Comparison of ENCODE assay signal across 35 cellular contexts in genomic region chr6:1591926-1592325, GRCh38. TPM values are rescaled to one million over a fixed set of nuclear protein-coding genes. Genes with fewer than 3 reads are reported as not detected.
"Had no signal": no experiment of that assay in that cellular context is flagged by ENCODE, and none has a peak within 500 bp of the region (broad histone marks: within the 10 kb centered on the region; RNA-seq: fewer than 3 reads in every experiment).

No MANE protein-coding gene starts in this region.

- H3K36me3 Mint-ChIP-seq: activated CD4-positive, alpha-beta memory T cell treated with anti-CD3 and anti-CD28 coated beads for 36 hours; activated naive CD4-positive, alpha-beta T cell treated with anti-CD3 and anti-CD28 coated beads, Interleukin-2, amount 10 ng/mL, durations not matched to agents 7 days and 5 days; activated naive CD4-positive, alpha-beta T cell treated with anti-CD3 and anti-CD28 coated beads, Interleukin-2, amount 50 U/mL, for 24 hours; activated naive CD8-positive, alpha-beta T cell; activated naive CD8-positive, alpha-beta T cell treated with anti-CD3 and anti-CD28 coated beads, Interleukin-2, amount 10 ng/mL, durations not matched to agents 7 days and 5 days; brain had no signal

- H3K4me3 Mint-ChIP-seq: activated B cell treated with CpG ODN at 0.5 μM for 24 hours; activated CD4-positive, alpha-beta memory T cell treated with anti-CD3 and anti-CD28 coated beads for 36 hours; activated CD4-positive, alpha-beta T cell treated with anti-CD3 and anti-CD28 coated beads, Interleukin-2, amount 10 ng/mL, durations not matched to agents 24 days and 14 days; activated CD8-positive, alpha-beta T cell treated with anti-CD3 and anti-CD28 coated beads for 36 hours; activated naive CD4-positive, alpha-beta T cell treated with anti-CD3 and anti-CD28 coated beads, Interleukin-2, amount 10 ng/mL, durations not matched to agents 7 days and 5 days; activated naive CD4-positive, alpha-beta T cell treated with anti-CD3 and anti-CD28 coated beads, Interleukin-2, amount 50 U/mL, for 24 hours; activated naive CD8-positive, alpha-beta T cell; activated naive CD8-positive, alpha-beta T cell treated with anti-CD3 and anti-CD28 coated beads, Interleukin-2, amount 10 ng/mL, durations not matched to agents 7 days and 5 days; activated naive CD8-positive, alpha-beta T cell treated with anti-CD3 and anti-CD28 coated beads, Interleukin-2, amount 50 U/mL, for 24 hours; activated T-cell treated with anti-CD3 and anti-CD28 coated beads, Interleukin-2, amount 50 U/mL, for 4 hours; activated T-cell treated with anti-CD3 and anti-CD28 coated beads, Interleukin-2, amount 50 U/mL, for 72 hours; activated T-helper 1 cell treated with anti-CD3 and anti-CD28 coated beads, Interleukin-12 subunit alpha, Interleukin-12 subunit beta, Interleukin-2, Interleukin-4 antibody, amounts not matched to agents 30 ng/mL and 10 ng/mL and 1 ng/mL, durations not matched to agents 14 hours and 24 hours and 36 hours; activated T-helper 17 cell treated with anti-CD3 and anti-CD28 coated beads, Interleukin-2, amount 50 U/mL, for 72 hours; brain; T-helper 1 cell treated with Interleukin-12 subunit alpha and Interleukin-12 subunit beta and Interleukin-4 antibody, amounts not matched to agents 30 μg/mL and 1 μg/mL, for 36 hours; T-helper 2 cell treated with Interferon-gamma antibody and Interleukin-4, amounts not matched to agents 5 μg/mL and 100 μg/mL, for 36 hours had no signal

- H3K4me3 ChIP-seq: ascending aorta, cardiac muscle cell had no signal

- DNase-seq: activated B cell treated with CpG ODN at 0.5 μM for 24 hours; activated CD4-positive, alpha-beta memory T cell treated with anti-CD3 and anti-CD28 coated beads for 36 hours; activated CD4-positive, alpha-beta T cell treated with anti-CD3 and anti-CD28 coated beads for 4 hours; activated CD4-positive, alpha-beta T cell treated with anti-CD3 and anti-CD28 coated beads, Interleukin-2, amount 10 ng/mL, durations not matched to agents 24 days and 14 days; activated CD4-positive, alpha-beta T cell treated with anti-CD3 and anti-CD28 coated beads, Interleukin-2, amount 50 U/mL, for 1 hour; activated CD4-positive, alpha-beta T cell treated with anti-CD3 and anti-CD28 coated beads, Interleukin-2, amount 50 U/mL, for 4 hours; activated CD4-positive, CD25-positive, alpha-beta regulatory T cell treated with anti-CD3 and anti-CD28 coated beads, Interleukin-2, amount 50 U/mL, for 72 hours; activated CD8-positive, alpha-beta T cell treated with anti-CD3 and anti-CD28 coated beads for 36 hours; activated effector memory CD4-positive, alpha-beta T cell treated with Interleukin-2 at 50 U/mL for 16 hours; activated gamma-delta T cell; activated naive CD4-positive, alpha-beta T cell treated with anti-CD3 and anti-CD28 coated beads, Interleukin-2, amount 10 ng/mL, durations not matched to agents 7 days and 5 days; activated naive CD4-positive, alpha-beta T cell treated with Interleukin-2 at 50 U/mL for 16 hours; activated naive CD8-positive, alpha-beta T cell treated with anti-CD3 and anti-CD28 coated beads, Interleukin-2, amount 10 ng/mL, durations not matched to agents 7 days and 5 days; activated naive CD8-positive, alpha-beta T cell treated with anti-CD3 and anti-CD28 coated beads, Interleukin-2, amount 50 U/mL, for 24 hours; activated T-cell treated with anti-CD3 and anti-CD28 coated beads for 4 hours; activated T-cell treated with anti-CD3 and anti-CD28 coated beads, Interleukin-2, amount 50 U/mL, for 1 hour; activated T-cell treated with anti-CD3 and anti-CD28 coated beads, Interleukin-2, amount 50 U/mL, for 4 hours; activated T-cell treated with anti-CD3 and anti-CD28 coated beads, Interleukin-2, amount 50 U/mL, for 72 hours; amygdala; anterior cingulate cortex; central memory CD4-positive, alpha-beta T cell; SW 1271; T-helper 1 cell; T-helper 2 cell; T-helper 9 cell had no signal

- H3K9me3 ChIP-seq: ascending aorta had no signal

- H3K9me3 Mint-ChIP-seq: activated B cell treated with CpG ODN at 0.5 μM for 24 hours; activated CD4-positive, alpha-beta memory T cell treated with anti-CD3 and anti-CD28 coated beads for 36 hours; activated CD4-positive, alpha-beta T cell treated with anti-CD3 and anti-CD28 coated beads, Interleukin-2, amount 10 ng/mL, durations not matched to agents 24 days and 14 days; activated CD8-positive, alpha-beta T cell treated with anti-CD3 and anti-CD28 coated beads for 36 hours; activated naive CD4-positive, alpha-beta T cell treated with anti-CD3 and anti-CD28 coated beads, Interleukin-2, amount 10 ng/mL, durations not matched to agents 7 days and 5 days; activated naive CD4-positive, alpha-beta T cell treated with anti-CD3 and anti-CD28 coated beads, Interleukin-2, amount 50 U/mL, for 24 hours; activated naive CD8-positive, alpha-beta T cell treated with anti-CD3 and anti-CD28 coated beads, Interleukin-2, amount 10 ng/mL, durations not matched to agents 7 days and 5 days; activated naive CD8-positive, alpha-beta T cell treated with anti-CD3 and anti-CD28 coated beads, Interleukin-2, amount 50 U/mL, for 24 hours; activated T-cell treated with anti-CD3 and anti-CD28 coated beads, Interleukin-2, amount 50 U/mL, for 4 hours; activated T-cell treated with anti-CD3 and anti-CD28 coated beads, Interleukin-2, amount 50 U/mL, for 72 hours; activated T-helper 1 cell treated with anti-CD3 and anti-CD28 coated beads, Interleukin-12 subunit alpha, Interleukin-12 subunit beta, Interleukin-2, Interleukin-4 antibody, amounts not matched to agents 30 ng/mL and 10 ng/mL and 1 ng/mL, durations not matched to agents 14 hours and 24 hours and 36 hours; activated T-helper 17 cell treated with anti-CD3 and anti-CD28 coated beads, Interleukin-2, amount 50 U/mL, for 72 hours; T-helper 1 cell treated with Interleukin-12 subunit alpha and Interleukin-12 subunit beta and Interleukin-4 antibody, amounts not matched to agents 30 μg/mL and 1 μg/mL, for 36 hours; T-helper 2 cell treated with Interferon-gamma antibody and Interleukin-4, amounts not matched to agents 5 μg/mL and 100 μg/mL, for 36 hours had no signal

- ATAC-seq: activated CD8-positive, alpha-beta T cell treated with anti-CD3 and anti-CD28 coated beads for 36 hours; activated naive CD8-positive, alpha-beta T cell treated with anti-CD3 and anti-CD28 coated beads, Interleukin-2, amount 50 U/mL, for 24 hours; activated T-cell treated with anti-CD3 and anti-CD28 coated beads, Interleukin-2, amount 50 U/mL, for 4 hours; activated T-cell treated with anti-CD3 and anti-CD28 coated beads, Interleukin-2, amount 50 U/mL, for 72 hours; activated T-helper 17 cell treated with anti-CD3 and anti-CD28 coated beads, Interleukin-2, amount 50 U/mL, for 72 hours had no signal

- H3K4me1 ChIP-seq: ascending aorta had no signal

- H3K27ac ChIP-seq: ascending aorta, cardiac muscle cell, VCaP had no signal

- H3K27me3 ChIP-seq: ascending aorta had no signal

- H3K27ac Mint-ChIP-seq: activated B cell treated with CpG ODN at 0.5 μM for 24 hours; activated CD4-positive, alpha-beta memory T cell treated with anti-CD3 and anti-CD28 coated beads for 36 hours; activated CD4-positive, alpha-beta T cell treated with anti-CD3 and anti-CD28 coated beads, Interleukin-2, amount 10 ng/mL, durations not matched to agents 24 days and 14 days; activated CD8-positive, alpha-beta T cell treated with anti-CD3 and anti-CD28 coated beads for 36 hours; activated naive CD4-positive, alpha-beta T cell treated with anti-CD3 and anti-CD28 coated beads, Interleukin-2, amount 10 ng/mL, durations not matched to agents 7 days and 5 days; activated naive CD4-positive, alpha-beta T cell treated with anti-CD3 and anti-CD28 coated beads, Interleukin-2, amount 50 U/mL, for 24 hours; activated naive CD8-positive, alpha-beta T cell; activated naive CD8-positive, alpha-beta T cell treated with anti-CD3 and anti-CD28 coated beads, Interleukin-2, amount 10 ng/mL, durations not matched to agents 7 days and 5 days; activated naive CD8-positive, alpha-beta T cell treated with anti-CD3 and anti-CD28 coated beads, Interleukin-2, amount 50 U/mL, for 24 hours; activated T-cell treated with anti-CD3 and anti-CD28 coated beads, Interleukin-2, amount 50 U/mL, for 72 hours; activated T-helper 1 cell treated with anti-CD3 and anti-CD28 coated beads, Interleukin-12 subunit alpha, Interleukin-12 subunit beta, Interleukin-2, Interleukin-4 antibody, amounts not matched to agents 30 ng/mL and 10 ng/mL and 1 ng/mL, durations not matched to agents 14 hours and 24 hours and 36 hours; activated T-helper 17 cell treated with anti-CD3 and anti-CD28 coated beads, Interleukin-2, amount 50 U/mL, for 72 hours; brain; T-helper 1 cell treated with Interleukin-12 subunit alpha and Interleukin-12 subunit beta and Interleukin-4 antibody, amounts not matched to agents 30 μg/mL and 1 μg/mL, for 36 hours; T-helper 2 cell treated with Interferon-gamma antibody and Interleukin-4, amounts not matched to agents 5 μg/mL and 100 μg/mL, for 36 hours had no signal

- H3K36me3 ChIP-seq: ascending aorta, cardiac muscle cell had no signal

RNA-seq across cellular contexts. Expression of gene FOXC1, which starts 17.8 kb away (rescaled TPM):
- total RNA-seq: activated naive CD8-positive, alpha-beta T cell treated with anti-CD3 and anti-CD28 coated beads, Interleukin-2, amount 10 ng/mL, durations not matched to agents 7 days and 5 days; activated T-helper 17 cell treated with anti-CD3 and anti-CD28 coated beads, Interleukin-2, amount 50 U/mL, for 72 hours had no signal
